In genomic region chr15:55290361-55291057, GRCh38 we compare ENCODE assay signal across 8 cellular contexts. TPM values are rescaled to one million over a fixed set of nuclear protein-coding genes. Genes with fewer than 3 reads are reported as not detected.
A peak's percentile ranks its signal among the peaks of the same experiment; 100 is the strongest.
DNase-seq lines count a peak whose midpoint lies in the region; ATAC-seq, FAIRE-seq and TF ChIP-seq lines count a peak whose summit lies in the region.

No MANE protein-coding gene starts in this region.

- H3K27me3 Mint-ChIP-seq in T-cell, result no peaks in the 10 kb centered on the region

- 12 to 16% (median 15%) methylated on average over 22 to 23 of the region's 23 CpGs for WGBS in adrenal gland, 4 donors
- WGBS in prostate gland, result 13% methylated on average over 23 of the region's 23 CpGs

- FAIRE-seq in urothelium cell line (lab: Jason Lieb, UNC), result no peak

- CTCF ChIA-PET in T-cell (lab: Charles Lee), result interaction anchor here (0.6 to 3.0 kb wide), 13 partner anchors 8 to 149 kb away, joined by 3 to 51 read pairs (median 5); partner anchors contain the start of genes PIGB (in 1 of the 2) and PIGBOS1 (in 1 of the 2)

- DNase-seq in GM13976 (ENCODE audit: low spot score), result peak; percentile 83
- peak; percentile 52 for DNase-seq in NCI-H128 (lab: John Stamatoyannopoulos, UW; ENCODE audit: unreplicated experiment)
- peak; percentile 61 to 88 (median 82) for DNase-seq in T-cell
- DNase-seq in adrenal gland, result peak; percentile 83 to 92 (median 88)
- DNase-seq in left cardiac atrium, result peak; percentile 89
- peak; percentile 82 for DNase-seq in prostate gland (ENCODE audit: low spot score)
- peak; percentile 75 for DNase-seq in urothelium cell line (ENCODE audit: low spot score)

- peak overlapping the region; percentile 83 to 94 (median 87) for H3K27ac ChIP-seq in adrenal gland
- H3K27ac ChIP-seq in prostate gland, result peak overlapping the region; percentile 93 to 97

- no peaks in the 10 kb centered on the region for H3K36me3 ChIP-seq in adrenal gland (replicated peaks in 1 of 2)
- no peaks in the 10 kb centered on the region for H3K36me3 ChIP-seq in prostate gland

- H3K4me3 ChIP-seq in adrenal gland (peak overlapping the region; percentile 75 to 87 (median 84)), prostate gland (peak overlapping the region; percentile 81 to 93)

- intact Hi-C loops in adrenal gland (cut with DNase I), result loop anchor here (2.0 to 10.0 kb wide), 3 partner anchors 68 to 144 kb away; no protein-coding TSS in a partner anchor
- intact Hi-C loops in left cardiac atrium (cut with DNase I), result loop anchor here in 1 of 2 donors (1.0 kb wide), 1 partner anchor 73 kb away; no protein-coding TSS in a partner anchor
- intact Hi-C loops in prostate gland (cut with DNase I), result loop anchor here (2.0 kb wide), 1 partner anchor 74 kb away; no protein-coding TSS in a partner anchor

- in situ Hi-C loops in GM13976 (cut with MboI; ENCODE audit: low sequenced_read_pairs, unreplicated experiment), result no loop called here

- no peaks in the 10 kb centered on the region for H3K9me3 Mint-ChIP-seq in T-cell

- peak overlapping the region; percentile 78 to 90 for H3K27ac Mint-ChIP-seq in T-cell

- H3K9me3 ChIP-seq in adrenal gland (replicated peaks in 1 of 3), result no peaks in the 10 kb centered on the region
- H3K9me3 ChIP-seq in prostate gland, result no peaks in the 10 kb centered on the region

- peaks cover 36 to 37% (median 36%) of the 10 kb centered on the region in 3 donors for H3K4me1 Mint-ChIP-seq in T-cell

- H3K4me1 ChIP-seq in adrenal gland (replicated peaks in 1 of 2) (peaks cover 0 to 15% of the 10 kb centered on the region in 2 donors), prostate gland (replicated peaks) (no peaks in the 10 kb centered on the region)

- POLR2A ChIA-PET in T-cell (lab: Charles Lee), result interaction anchor here in 1 of 2 donors (0.5 to 0.6 kb wide), 2 partner anchors 72 to 73 kb away, joined by 6 to 7 read pairs; no protein-coding TSS in a partner anchor

- ATAC-seq in HG02840 (IDR thresholded peaks at IDR 0.05; ENCODE audit: low FRiP score, unreplicated experiment), result peak; percentile 61
- ATAC-seq in T-cell (replicated peaks in 1 of 4), result peak; percentile 76 to 81 (median 81)
- ATAC-seq in left cardiac atrium, result peak; percentile 94

- peaks cover 10% of the 10 kb centered on the region for H3K36me3 Mint-ChIP-seq in T-cell

- no peaks in the 10 kb centered on the region for H3K27me3 ChIP-seq in adrenal gland
- no peaks in the 10 kb centered on the region for H3K27me3 ChIP-seq in prostate gland (replicated peaks; ENCODE audit: insufficient read depth)

- peak overlapping the region; percentile 88 to 93 (median 92) for H3K4me3 Mint-ChIP-seq in T-cell

- TF ChIP-seq POLR2A in adrenal gland (IDR thresholded peaks at IDR 0.05), result no peak
- no peak for TF ChIP-seq POLR2A in prostate gland (IDR thresholded peaks at IDR 0.05)

- peak; percentile 94 for TF ChIP-seq CTCF in GM13976 (IDR thresholded peaks at IDR 0.05; ENCODE audit: borderline replicate concordance, control extremely low read depth, extremely low read depth, insufficient read depth, missing control alignments)
- peak; percentile 71 to 96 (median 90) for TF ChIP-seq CTCF in adrenal gland (IDR thresholded peaks at IDR 0.05)
- TF ChIP-seq CTCF in prostate gland (IDR thresholded peaks at IDR 0.05), result peak; percentile 64 to 89 (median 84)

RNA-seq across cellular contexts. Expression of gene RAB27A, which starts 0.9 kb away (rescaled TPM):
- total RNA-seq in T-cell, result 10 to 100 TPM; 29.7 to 47.2 (median 35.2) TPM
- 10 to 100 TPM; 17.7 to 78.3 (median 46.7) TPM for total RNA-seq in adrenal gland
- 100 to 1,000 TPM in 1 of 3 donors, 10 to 100 TPM in 2; 12.6 to 102 (median 12.7) TPM for polyA plus RNA-seq in adrenal gland
- 10 to 100 TPM in 1 of 2 donors, 1 to 10 TPM in 1; 9.9 to 17.7 TPM for total RNA-seq in left cardiac atrium
- 10 to 100 TPM; 27.6 to 50.6 TPM for total RNA-seq in prostate gland

RNA-seq across cellular contexts. Expression of gene PIGBOS1, which starts 28.4 kb away (rescaled TPM):
- total RNA-seq in T-cell (10 to 100 TPM; 10.0 to 24.4 (median 16.7) TPM), adrenal gland (10 to 100 TPM; 11.1 to 18.2 (median 13.6) TPM), left cardiac atrium (10 to 100 TPM in 1 of 2 donors, 1 to 10 TPM in 1; 8.6 to 12.6 TPM), prostate gland (10 to 100 TPM; 15.5 to 34.1 TPM)
- polyA plus RNA-seq in adrenal gland, result 10 to 100 TPM; 14.5 to 21.6 (median 17.4) TPM

RNA-seq across cellular contexts. Expression of gene PIGB, which starts 28.5 kb away (rescaled TPM):
- 10 to 100 TPM; 16.3 to 28.2 (median 20.1) TPM for total RNA-seq in T-cell
- total RNA-seq in adrenal gland, result 10 to 100 TPM in 6 of 8 donors, 1 to 10 TPM in 2; 9.5 to 19.6 (median 12.3) TPM
- 10 to 100 TPM; 16.2 to 33.8 (median 20.4) TPM for polyA plus RNA-seq in adrenal gland
- total RNA-seq in left cardiac atrium, result 1 to 10 TPM; 4.2 to 7.5 TPM
- 10 to 100 TPM; 13.0 to 15.3 TPM for total RNA-seq in prostate gland

Comparison
In these comparisons a context has a peak if more than half of its experiments do, and no peak if none do; other contexts are left out.
1. Peak in every context shown above with its lines: DNase-seq, ATAC-seq, H3K4me3 ChIP-seq and H3K27ac ChIP-seq.